ENCODE assay signal across 8 cellular contexts in the genomic region with DNA sequence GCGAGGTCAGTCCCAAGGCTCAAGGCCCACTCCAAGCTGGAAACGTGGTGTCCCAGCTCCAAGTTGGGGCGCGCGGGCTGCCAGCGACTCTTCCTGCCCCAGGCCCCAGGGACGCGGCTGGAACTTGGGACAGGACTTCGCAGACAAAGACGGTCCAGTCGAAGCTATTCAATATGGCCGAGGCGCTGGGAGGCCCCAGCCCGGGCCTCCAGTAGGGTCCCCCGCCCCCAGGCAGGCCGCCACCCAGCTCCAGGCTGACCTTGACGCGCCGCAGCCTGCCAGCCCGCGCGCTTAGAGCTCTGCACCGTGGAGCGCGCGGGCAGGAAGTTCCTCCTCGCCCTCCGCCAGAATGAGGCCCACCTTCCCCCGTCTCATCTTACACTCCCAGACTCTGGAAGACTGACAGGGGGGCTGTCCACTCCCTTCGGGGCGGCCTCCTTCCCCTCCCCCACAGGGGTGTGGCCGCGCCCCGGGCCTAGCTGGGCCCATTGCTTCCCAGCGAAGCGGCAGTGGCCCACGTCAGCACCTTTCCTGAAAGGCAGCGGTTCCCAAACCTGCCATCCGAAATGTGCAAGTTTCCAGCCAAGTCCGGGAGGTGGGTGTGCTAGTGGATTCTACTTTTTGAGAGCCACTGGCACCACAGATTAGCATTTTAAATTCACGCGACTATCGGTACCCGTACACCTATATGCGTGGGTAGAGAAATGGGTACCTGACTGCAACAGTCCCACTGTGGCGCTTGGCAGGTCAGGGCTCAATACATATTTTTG. TPM values are rescaled to one million over a fixed set of nuclear protein-coding genes. Genes with fewer than 3 reads are reported as not detected.
DNase-seq lines count a peak whose midpoint lies in the region; ATAC-seq and TF ChIP-seq lines count a peak whose summit lies in the region.

A gene with protein sequence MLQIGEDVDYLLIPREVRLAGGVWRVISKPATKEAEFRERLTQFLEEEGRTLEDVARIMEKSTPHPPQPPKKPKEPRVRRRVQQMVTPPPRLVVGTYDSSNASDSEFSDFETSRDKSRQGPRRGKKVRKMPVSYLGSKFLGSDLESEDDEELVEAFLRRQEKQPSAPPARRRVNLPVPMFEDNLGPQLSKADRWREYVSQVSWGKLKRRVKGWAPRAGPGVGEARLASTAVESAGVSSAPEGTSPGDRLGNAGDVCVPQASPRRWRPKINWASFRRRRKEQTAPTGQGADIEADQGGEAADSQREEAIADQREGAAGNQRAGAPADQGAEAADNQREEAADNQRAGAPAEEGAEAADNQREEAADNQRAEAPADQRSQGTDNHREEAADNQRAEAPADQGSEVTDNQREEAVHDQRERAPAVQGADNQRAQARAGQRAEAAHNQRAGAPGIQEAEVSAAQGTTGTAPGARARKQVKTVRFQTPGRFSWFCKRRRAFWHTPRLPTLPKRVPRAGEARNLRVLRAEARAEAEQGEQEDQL (minus strand): TSS at position 303 of the 770 bp plus-strand sequence. CDS start 754 bp downstream, outside the sequence.

- H3K4me1 Mint-ChIP-seq in progenitor cell of endocrine pancreas (ENCODE audit: low read depth): peaks cover 36% of the 10 kb centered on the region

- peaks cover 4% of the 10 kb centered on the region for H3K36me3 Mint-ChIP-seq in progenitor cell of endocrine pancreas (ENCODE audit: insufficient read depth)

- H3K27me3 ChIP-seq in left ventricle myocardium inferior (ENCODE audit: low read depth): peaks cover 53% of the 10 kb centered on the region

- H3K9ac ChIP-seq in ES-I3 (ENCODE audit: low read depth, low read length): peak within 1 kb of the TSS; percentile 67

- DNase-seq in left ventricle myocardium inferior: peak; percentile 89
- DNase-seq in progenitor cell of endocrine pancreas (ENCODE audit: low spot score, unreplicated experiment): peak; percentile 85
- DNase-seq in stimulated activated CD8-positive, alpha-beta memory T cell treated with anti-CD3 and anti-CD28 coated beads, Interleukin-4, amount 100 ng/mL, for 48 hours: no peak
- DNase-seq in KG1 (lab: John Stamatoyannopoulos, UW): no peak
- DNase-seq in DMS 273 treated with DMSO at 0.1 percent for 48 hours (lab: John Stamatoyannopoulos, UW): no peak

- peak within 1 kb of the TSS; percentile 91 for H3K4me3 Mint-ChIP-seq in progenitor cell of endocrine pancreas (ENCODE audit: low read depth)

- peak within 1 kb of the TSS; percentile 90 for H3K27ac ChIP-seq in left ventricle myocardium inferior (replicated peaks)

- no peaks in the 10 kb centered on the region for H3K9me3 Mint-ChIP-seq in progenitor cell of endocrine pancreas (ENCODE audit: low read depth)

- ATAC-seq in HG03135 (IDR thresholded peaks at IDR 0.05; ENCODE audit: unreplicated experiment): no peak

- intact Hi-C loops in left ventricle myocardium inferior (cut with micrococcal nuclease): no loop called here

- H3K4me1 ChIP-seq in ES-I3 (ENCODE audit: insufficient read depth, low read length) (peaks cover 3% of the 10 kb centered on the region; the same call in 1 of the 2 replicates), left ventricle myocardium inferior (peaks cover 61% of the 10 kb centered on the region)

- H3K9me3 ChIP-seq in ES-I3 (ENCODE audit: control insufficient read depth, insufficient read depth, low read length) (no peaks in the 10 kb centered on the region), left ventricle myocardium inferior (replicated peaks) (no peaks in the 10 kb centered on the region)

- TF ChIP-seq CTCF in WI38 (IDR thresholded peaks at IDR 0.05; ENCODE audit: low read depth, low read length) (no peak), left ventricle myocardium inferior (IDR thresholded peaks at IDR 0.05; ENCODE audit: borderline replicate concordance) (no peak), progenitor cell of endocrine pancreas (IDR thresholded peaks at IDR 0.05; ENCODE audit: unreplicated experiment) (no peak)

- H3K4me3 ChIP-seq in WI38 (ENCODE audit: low read depth, low read length) (peak within 1 kb of the TSS; percentile 60), left ventricle myocardium inferior (peak within 1 kb of the TSS; percentile 73)

- H3K27me3 Mint-ChIP-seq in progenitor cell of endocrine pancreas: no peaks in the 10 kb centered on the region

- 0 out of 2 replicates have a peak, but pooled peaks cover 2% of the 10 kb centered on the region for H3K36me3 ChIP-seq in ES-I3 (ENCODE audit: insufficient read depth, low read length)
- peaks cover 8% of the 10 kb centered on the region for H3K36me3 ChIP-seq in left ventricle myocardium inferior

- H3K27ac Mint-ChIP-seq in progenitor cell of endocrine pancreas: peak within 1 kb of the TSS; percentile 94

RNA-seq across cellular contexts. Expression of the gene that starts here (rescaled TPM):
- total RNA-seq in left ventricle myocardium inferior: 30.8 TPM
- total RNA-seq in progenitor cell of endocrine pancreas: 31.6 and 33.8 TPM in 2 replicates

Comparison
In these comparisons a context has a peak if more than half of its experiments do, and no peak if none do; other contexts are left out.
1. DNase-seq: peak in left ventricle myocardium inferior (single experiment) and progenitor cell of endocrine pancreas (single experiment); none in stimulated activated CD8-positive, alpha-beta memory T cell treated with anti-CD3 and anti-CD28 coated beads, Interleukin-4, amount 100 ng/mL, for 48 hours (single experiment), KG1 (single experiment) and DMS 273 treated with DMSO at 0.1 percent for 48 hours (single experiment).